ENCODE assay signal across 9 cellular contexts in genomic region chr9:134378901-134379338, GRCh38. TPM values are rescaled to one million over a fixed set of nuclear protein-coding genes. Genes with fewer than 3 reads are reported as not detected.
A peak's percentile ranks its signal among the peaks of the same experiment; 100 is the strongest.
DNase-seq lines count a peak whose midpoint lies in the region; ATAC-seq and TF ChIP-seq lines count a peak whose summit lies in the region.
"Had no signal": no experiment of that assay in that cellular context is flagged by ENCODE, and none has a peak within 500 bp of the region (broad histone marks: within the 10 kb centered on the region; RNA-seq: fewer than 3 reads in every experiment).

No MANE protein-coding gene starts in this region.

- H4K20me1 ChIP-seq in HCT116 (ENCODE audit: insufficient read depth), result peaks cover 6% of the 10 kb centered on the region; the same call in 1 of the 2 replicates

- intact Hi-C loops in HCT116 (cut with micrococcal nuclease) (loop anchor here (2.0 kb wide), 1 partner anchor 64 kb away; no protein-coding TSS in a partner anchor), left ventricle myocardium superior (cut with micrococcal nuclease) (no loop called here), spleen (cut with DNase I; ENCODE audit: low total_unique reads) (no loop called here)

- H2AFZ ChIP-seq in HCT116 (ENCODE audit: low read depth, low read length, poor library complexity, severe bottlenecking), result no peak overlapping the region

- peaks cover 80% of the 10 kb centered on the region for H3K79me2 ChIP-seq in HCT116 (ENCODE audit: insufficient read depth, low read length)

- H3K36me3 ChIP-seq in HCT116 (ENCODE audit: control insufficient read depth in 1 of 2, insufficient read depth in 2 of 2, low read length in 2 of 2) (no peaks in the 10 kb centered on the region), spleen (peaks cover 0 to 19% (median 0%) of the 10 kb centered on the region in 6 donors)

- RAD21 ChIA-PET in HCT116 (lab: Charles Lee; ENCODE audit: low non-redundant PET in 1 of 2, low total read pairs in 2 of 2, uncharacterized antibody in 2 of 2, unreplicated experiment in 2 of 2), result interaction anchor here (0.7 to 1.0 kb wide), 2 partner anchors 54 to 64 kb away, joined by 3 read pairs; no protein-coding TSS in a partner anchor

- H3K27ac ChIP-seq in HCT116 (ENCODE audit: low read depth, low read length) (peak overlapping the region; percentile 96), angular gyrus (ENCODE audit: low read depth, low read length) (peak overlapping the region; percentile 45), spleen (peak overlapping the region in 7 of 8 donors; percentile 7 to 98 (median 92))

- POLR2A ChIA-PET in HCT116 (lab: Charles Lee), result interaction anchor here (0.8 to 1.5 kb wide), 4 partner anchors 9 to 45 kb away, joined by 3 to 4 read pairs (median 4); no protein-coding TSS in a partner anchor

- no peak for TF ChIP-seq RAD21 in HCT116 (IDR thresholded peaks at IDR 0.05; ENCODE audit: low read depth)

- DNase-seq in HCT116 (ENCODE audit: low read depth, low spot score), result peak; percentile 37
- peak; percentile 79 for DNase-seq in left ventricle myocardium superior
- DNase-seq in spleen, result no peak
- DNase-seq in UCSD-AML1 (lab: John Stamatoyannopoulos, UW; ENCODE audit: unreplicated experiment), result no peak
- no peak for DNase-seq in NCI-H748 (lab: John Stamatoyannopoulos, UW; ENCODE audit: unreplicated experiment)
- DNase-seq in NCI-H1105 (lab: John Stamatoyannopoulos, UW), result no peak
- no peak for DNase-seq in NK-92 (lab: John Stamatoyannopoulos, UW; ENCODE audit: unreplicated experiment)
- DNase-seq: activated B cell treated with CpG ODN at 0.5 μM for 24 hours had no signal

- H3K4me3 ChIP-seq in HCT116 (replicated peaks in 1 of 2; ENCODE audit: low read depth in 1 of 2, low read length in 2 of 2) (peak overlapping the region; percentile 16 to 56), spleen (peak overlapping the region in 1 of 8 donors; percentile 0)

- H3K27me3 ChIP-seq in HCT116 (ENCODE audit: insufficient read depth, low read length) (no peaks in the 10 kb centered on the region), spleen (replicated peaks in 1 of 7) (no peaks in the 10 kb centered on the region)

- TF ChIP-seq CTCF in HCT116 (IDR thresholded peaks at IDR 0.05 in 2 of 3, conservative IDR thresholded peaks at IDR 0.05 in 1 of 3; ENCODE audit: borderline replicate concordance in 1 of 3, insufficient read depth in 1 of 3, low read depth in 2 of 3, low read length in 2 of 3), result no peak
- no peak for TF ChIP-seq CTCF in spleen (IDR thresholded peaks at IDR 0.05 in 8 of 11, conservative IDR thresholded peaks at IDR 0.05 in 3 of 11)

- H3K4me1 ChIP-seq in HCT116 (ENCODE audit: control insufficient read depth in 1 of 2, insufficient read depth in 2 of 2, low read length in 2 of 2) (peaks cover 61 to 95% of the 10 kb centered on the region in 2 experiments), spleen (peaks cover 70 to 100% (median 99%) of the 10 kb centered on the region in 6 donors)

- BruUV-seq in HCT116 (replicated peaks; lab: Mats Ljungman, UMichigan), result no TSS peak

- ATAC-seq in HCT116 (peak; percentile 70), left ventricle myocardium superior (peak; percentile 29)

- no peaks in the 10 kb centered on the region for H3K9me2 ChIP-seq in HCT116 (ENCODE audit: insufficient read depth)

- H3K9ac ChIP-seq in HCT116 (ENCODE audit: low read length), result peak overlapping the region; percentile 70

- peak overlapping the region; percentile 96 for H3K4me2 ChIP-seq in HCT116 (ENCODE audit: low read length)

- WGBS in spleen, 5 donors, result 44 to 69% (median 62%) methylated on average over 7 to 11 of the region's 11 CpGs

- CTCF ChIA-PET in HCT116 (lab: Charles Lee), result interaction anchor here (0.6 to 0.7 kb wide), 2 partner anchors 56 to 64 kb away, joined by 4 to 5 read pairs; no protein-coding TSS in a partner anchor

- no peak for TF ChIP-seq POLR2A in HCT116 (IDR thresholded peaks at IDR 0.05; ENCODE audit: borderline replicate concordance, extremely low read depth, insufficient read depth, insufficient read length)
- no peak for TF ChIP-seq POLR2A in spleen (IDR thresholded peaks at IDR 0.05)

- H3K9me3 ChIP-seq in HCT116 (ENCODE audit: control insufficient read depth in 1 of 2, insufficient read depth in 1 of 2, low read depth in 1 of 2, low read length in 2 of 2), result no peaks in the 10 kb centered on the region
- H3K9me3 ChIP-seq in spleen, result no peaks in the 10 kb centered on the region

TF ChIP-seq in HCT116, 20 proteins besides CTCF, POLR2A, EP300 and RAD21:
- no peak for TF ChIP-seq TCF7L2 (IDR thresholded peaks at IDR 0.05; ENCODE audit: borderline replicate concordance, extremely low read depth, insufficient read depth, insufficient read length)
TF ChIP-seq in HCT116: peak in this region for 0.

RNA-seq across cellular contexts. Expression of gene RXRA, which starts 52.7 kb away (rescaled TPM):
- total RNA-seq in HCT116 (2021; ENCODE audit: unreplicated experiment) (43.9 TPM), left ventricle myocardium superior (90.8 TPM), spleen (100 to 1,000 TPM in 2 of 7 donors, 10 to 100 TPM in 5; 67.7 to 116 (median 95.6) TPM)
- 39.0 and 47.7 TPM in 2 replicates for polyA plus RNA-seq in HCT116 (2012)
- 10 to 100 TPM; 10.9 to 40.4 (median 11.9) TPM for polyA plus RNA-seq in spleen

Comparison
In these comparisons a context has a peak if more than half of its experiments do, and no peak if none do; other contexts are left out.
1. DNase-seq: peak in HCT116 (single experiment) and left ventricle myocardium superior (single experiment); none in spleen (single experiment), UCSD-AML1 (single experiment), NCI-H748 (single experiment), NCI-H1105 (single experiment) and NK-92 (single experiment).
2. H3K27ac ChIP-seq: peak in every context shown above with its lines; median percentile 96 in HCT116; 92 in spleen; 45 in angular gyrus.